In the genomic region with DNA sequence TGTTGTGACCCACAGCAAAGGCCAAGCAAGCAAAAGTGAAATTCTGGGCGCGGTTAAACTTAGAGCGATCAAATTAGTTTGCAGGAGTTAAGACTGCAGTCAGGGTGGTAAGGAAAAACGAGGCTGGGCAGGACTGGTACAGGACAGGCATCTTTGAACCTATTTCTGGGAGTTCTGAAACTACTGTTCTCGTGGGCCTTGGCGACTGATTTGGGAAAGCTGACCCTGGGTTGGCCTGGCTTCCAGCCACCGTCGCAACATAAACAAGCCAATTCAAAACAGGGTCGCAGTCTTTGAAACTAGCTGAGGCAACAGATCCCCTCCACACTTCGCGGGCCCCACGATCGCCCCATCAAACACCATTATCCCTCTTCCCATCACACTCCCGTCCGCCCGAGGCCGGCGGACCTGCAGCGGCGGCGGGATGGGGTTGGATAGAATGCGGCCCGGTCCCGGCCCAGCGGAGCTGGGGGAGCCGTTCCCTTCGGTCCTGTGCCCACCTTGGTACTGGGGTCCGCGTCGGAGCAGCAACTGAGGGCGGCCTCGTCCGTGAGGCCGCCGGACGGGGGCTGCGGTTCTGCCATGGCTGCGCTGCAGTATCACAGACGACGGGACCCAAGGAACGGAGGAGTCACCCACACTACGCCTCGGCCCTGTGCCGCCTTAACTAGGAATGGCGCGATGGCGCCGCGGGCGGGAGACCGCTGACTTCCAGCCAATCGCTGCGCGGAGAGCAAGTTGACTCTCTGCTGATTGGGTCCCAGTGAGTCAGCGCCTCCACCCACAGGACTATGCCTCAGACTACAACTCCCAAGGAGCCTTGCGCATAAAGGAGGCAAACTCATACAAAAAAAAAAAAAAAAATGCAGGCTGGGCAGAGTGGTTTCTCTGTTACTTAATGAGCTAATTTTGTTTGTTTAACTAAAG, we compare ENCODE assay signal across 8 cellular contexts. TPM values are rescaled to one million over a fixed set of nuclear protein-coding genes. Genes with fewer than 3 reads are reported as not detected.
DNase-seq lines count a peak whose midpoint lies in the region; ATAC-seq and TF ChIP-seq lines count a peak whose summit lies in the region.

A gene (minus strand): TSS at position 675 of the 927 bp plus-strand sequence. CDS start 91 bp downstream, at position 584.

- H3K9me3 Mint-ChIP-seq in activated T-helper 2 cell treated with anti-CD3 and anti-CD28 coated beads, Interferon-gamma antibody, Interleukin-2, Interleukin-4, amounts not matched to agents 10 μg/mL and 5 μg/mL and 100 μg/mL, durations not matched to agents 14 hours and 24 hours and 36 hours: peaks cover 13% of the 10 kb centered on the region
- peaks cover 6 to 43% (median 12%) of the 10 kb centered on the region in 11 donors for H3K9me3 Mint-ChIP-seq in naive thymus-derived CD4-positive, alpha-beta T cell
- H3K9me3 Mint-ChIP-seq in stimulated activated naive B cell treated with anti-CD40 and anti-IgM and Interleukin-4, amounts not matched to agents 10 μg/mL and 1 μg/mL and 100 μg/mL, for 72 hours: peaks cover 10 to 13% of the 10 kb centered on the region in 2 donors

- H3K4me3 Mint-ChIP-seq in activated T-helper 2 cell treated with anti-CD3 and anti-CD28 coated beads, Interferon-gamma antibody, Interleukin-2, Interleukin-4, amounts not matched to agents 10 μg/mL and 5 μg/mL and 100 μg/mL, durations not matched to agents 14 hours and 24 hours and 36 hours (ENCODE audit: low read depth): peak within 1 kb of the TSS; percentile 97
- H3K4me3 Mint-ChIP-seq in naive thymus-derived CD4-positive, alpha-beta T cell: peak within 1 kb of the TSS; percentile 77 to 99 (median 90)
- H3K4me3 Mint-ChIP-seq in stimulated activated naive B cell treated with anti-CD40 and anti-IgM and Interleukin-4, amounts not matched to agents 10 μg/mL and 1 μg/mL and 100 μg/mL, for 72 hours: peak within 1 kb of the TSS; percentile 90 to 96

- H3K36me3 ChIP-seq in RWPE2 (ENCODE audit: low read depth) (peaks cover 25% of the 10 kb centered on the region), fibroblast of lung (ENCODE audit: control insufficient read depth, insufficient read depth, low read length) (no peaks in the 10 kb centered on the region)
- H3K36me3 ChIP-seq in naive thymus-derived CD4-positive, alpha-beta T cell (ENCODE audit: control insufficient read depth in 2 of 3, insufficient read depth in 3 of 3, low read length in 3 of 3): no peaks in the 10 kb centered on the region

- H3K27me3 ChIP-seq in RWPE2 (ENCODE audit: insufficient read depth, poor library complexity, severe bottlenecking): no peaks in the 10 kb centered on the region
- H3K27me3 ChIP-seq in fibroblast of lung (ENCODE audit: control insufficient read depth, insufficient read depth, low read length): no peaks in the 10 kb centered on the region
- H3K27me3 ChIP-seq in naive thymus-derived CD4-positive, alpha-beta T cell (ENCODE audit: control insufficient read depth in 2 of 2, insufficient read depth in 2 of 2, low read length in 2 of 2): no peaks in the 10 kb centered on the region

- peak within 1 kb of the TSS; percentile 88 for H3K4me2 ChIP-seq in fibroblast of lung (ENCODE audit: extremely low read depth, insufficient read depth, low read length)

- CTCF ChIA-PET in naive thymus-derived CD4-positive, alpha-beta T cell (lab: Charles Lee): interaction anchor here (0.6 kb wide), 2 partner anchors 27 to 1379 kb away, joined by 3 to 4 read pairs; no protein-coding TSS in a partner anchor

- H3K27ac ChIP-seq in RWPE2 (ENCODE audit: poor library complexity, severe bottlenecking) (peak within 1 kb of the TSS; percentile 58), fibroblast of lung (ENCODE audit: insufficient read depth, low read length) (peak within 1 kb of the TSS; percentile 87)
- H3K27ac ChIP-seq in naive thymus-derived CD4-positive, alpha-beta T cell (ENCODE audit: low read depth, low read length): peak within 1 kb of the TSS; percentile 81

- peaks cover 3% of the 10 kb centered on the region for H3K27me3 Mint-ChIP-seq in activated T-helper 2 cell treated with anti-CD3 and anti-CD28 coated beads, Interferon-gamma antibody, Interleukin-2, Interleukin-4, amounts not matched to agents 10 μg/mL and 5 μg/mL and 100 μg/mL, durations not matched to agents 14 hours and 24 hours and 36 hours (ENCODE audit: low read depth)
- peaks cover 13 to 18% (median 16%) of the 10 kb centered on the region in 5 donors for H3K27me3 Mint-ChIP-seq in naive thymus-derived CD4-positive, alpha-beta T cell
- peaks cover 9 to 18% of the 10 kb centered on the region in 2 donors for H3K27me3 Mint-ChIP-seq in stimulated activated naive B cell treated with anti-CD40 and anti-IgM and Interleukin-4, amounts not matched to agents 10 μg/mL and 1 μg/mL and 100 μg/mL, for 72 hours

- H4K20me1 ChIP-seq in fibroblast of lung (ENCODE audit: control insufficient read depth, extremely low read depth, insufficient read depth, low read length): no peaks in the 10 kb centered on the region

- H2AFZ ChIP-seq in fibroblast of lung (ENCODE audit: low read length): peak within 1 kb of the TSS; percentile 73

- intact Hi-C loops in activated T-helper 2 cell treated with anti-CD3 and anti-CD28 coated beads, Interferon-gamma antibody, Interleukin-2, Interleukin-4, amounts not matched to agents 10 μg/mL and 5 μg/mL and 100 μg/mL, durations not matched to agents 14 hours and 24 hours and 36 hours (cut with micrococcal nuclease): loop anchor here (1.0 to 5.0 kb wide), 2 partner anchors 11 to 65 kb away; a partner anchor contains a TSS
- intact Hi-C loops in naive thymus-derived CD4-positive, alpha-beta T cell (cut with micrococcal nuclease): loop anchor here (1.0 to 10.0 kb wide), 8 partner anchors 12 to 1022 kb away; a partner anchor contains a TSS

- peaks cover 15% of the 10 kb centered on the region for H3K79me2 ChIP-seq in fibroblast of lung (ENCODE audit: control insufficient read depth, insufficient read depth, low read length)

- TF ChIP-seq CTCF in RWPE2 (IDR thresholded peaks at IDR 0.05; ENCODE audit: poor library complexity, severe bottlenecking) (no peak), fibroblast of lung (conservative IDR thresholded peaks at IDR 0.05 in 1 of 2, IDR thresholded peaks at IDR 0.05 in 1 of 2; ENCODE audit: low read depth in 1 of 2, low read length in 2 of 2) (no peak)

- H3K27ac Mint-ChIP-seq in activated T-helper 2 cell treated with anti-CD3 and anti-CD28 coated beads, Interferon-gamma antibody, Interleukin-2, Interleukin-4, amounts not matched to agents 10 μg/mL and 5 μg/mL and 100 μg/mL, durations not matched to agents 14 hours and 24 hours and 36 hours: peak within 1 kb of the TSS; percentile 97
- peak within 1 kb of the TSS; percentile 76 to 95 (median 91) for H3K27ac Mint-ChIP-seq in naive thymus-derived CD4-positive, alpha-beta T cell
- H3K27ac Mint-ChIP-seq in stimulated activated naive B cell treated with anti-CD40 and anti-IgM and Interleukin-4, amounts not matched to agents 10 μg/mL and 1 μg/mL and 100 μg/mL, for 72 hours: peak within 1 kb of the TSS; percentile 98

- peak; percentile 99 for DNase-seq in EH (ENCODE audit: low read depth)
- DNase-seq in H4 (ENCODE audit: low spot score): peak; percentile 99
- peak; percentile 97 for DNase-seq in LoVo (ENCODE audit: low spot score)
- DNase-seq in RWPE2 (ENCODE audit: low spot score): peak; percentile 98
- peak; percentile 95 for DNase-seq in activated T-helper 2 cell treated with anti-CD3 and anti-CD28 coated beads, Interferon-gamma antibody, Interleukin-2, Interleukin-4, amounts not matched to agents 10 μg/mL and 5 μg/mL and 100 μg/mL, durations not matched to agents 14 hours and 24 hours and 36 hours (ENCODE audit: low spot score)
- DNase-seq in fibroblast of lung (ENCODE audit: low read depth in 2 of 2): peak; percentile 99
- peak; percentile 84 to 96 (median 94) for DNase-seq in naive thymus-derived CD4-positive, alpha-beta T cell
- peak; percentile 95 for DNase-seq in stimulated activated naive B cell treated with anti-CD40 and anti-IgM and Interleukin-4, amounts not matched to agents 10 μg/mL and 1 μg/mL and 100 μg/mL, for 72 hours

- H3K9me3 ChIP-seq in RWPE2 (ENCODE audit: severe bottlenecking): no peaks in the 10 kb centered on the region
- no peaks in the 10 kb centered on the region for H3K9me3 ChIP-seq in fibroblast of lung (ENCODE audit: control insufficient read depth, insufficient read depth, low read depth, low read length)
- H3K9me3 ChIP-seq in naive thymus-derived CD4-positive, alpha-beta T cell (ENCODE audit: control insufficient read depth in 2 of 3, low read length in 3 of 3): peaks cover 0 to 8% (median 0%) of the 10 kb centered on the region in 3 experiments

- H3K4me3 ChIP-seq in RWPE2 (ENCODE audit: severe bottlenecking) (peak within 1 kb of the TSS; percentile 67), fibroblast of lung (replicated peaks in 1 of 4; ENCODE audit: control extremely low read depth in 1 of 4, insufficient read depth in 1 of 4, low read depth in 3 of 4, low read length in 4 of 4) (peak within 1 kb of the TSS; percentile 76 to 92 (median 82))
- peak within 1 kb of the TSS; percentile 81 for H3K4me3 ChIP-seq in naive thymus-derived CD4-positive, alpha-beta T cell (ENCODE audit: low read length)

- POLR2A ChIA-PET in naive thymus-derived CD4-positive, alpha-beta T cell (lab: Charles Lee): interaction anchor here (0.6 to 1.9 kb wide), 5 partner anchors 10 to 1321 kb away, joined by 3 to 9 read pairs (median 3); a partner anchor contains a TSS

- peak; percentile 99 for ATAC-seq in RWPE2 (ENCODE audit: low read depth)
- peak; percentile 100 for ATAC-seq in naive thymus-derived CD4-positive, alpha-beta T cell
- ATAC-seq in stimulated activated naive B cell treated with anti-CD40 and anti-IgM and Interleukin-4, amounts not matched to agents 10 μg/mL and 1 μg/mL and 100 μg/mL, for 72 hours (replicated peaks): peak; percentile 100

- H3K4me1 Mint-ChIP-seq in activated T-helper 2 cell treated with anti-CD3 and anti-CD28 coated beads, Interferon-gamma antibody, Interleukin-2, Interleukin-4, amounts not matched to agents 10 μg/mL and 5 μg/mL and 100 μg/mL, durations not matched to agents 14 hours and 24 hours and 36 hours (ENCODE audit: low read depth): peaks cover 44% of the 10 kb centered on the region
- H3K4me1 Mint-ChIP-seq in naive thymus-derived CD4-positive, alpha-beta T cell: peaks cover 8 to 50% (median 28%) of the 10 kb centered on the region in 7 donors
- H3K4me1 Mint-ChIP-seq in stimulated activated naive B cell treated with anti-CD40 and anti-IgM and Interleukin-4, amounts not matched to agents 10 μg/mL and 1 μg/mL and 100 μg/mL, for 72 hours: peaks cover 22 to 31% of the 10 kb centered on the region in 2 donors

- H3K4me1 ChIP-seq in RWPE2 (ENCODE audit: insufficient read depth, poor library complexity, severe bottlenecking): no peaks in the 10 kb centered on the region
- H3K4me1 ChIP-seq in fibroblast of lung (ENCODE audit: control insufficient read depth, extremely low read depth, insufficient read depth, low read length): no peaks in the 10 kb centered on the region
- H3K4me1 ChIP-seq in naive thymus-derived CD4-positive, alpha-beta T cell (ENCODE audit: control insufficient read depth in 2 of 2, insufficient read depth in 2 of 2, low read length in 2 of 2): peaks cover 0 to 4% of the 10 kb centered on the region in 2 donors

- peaks cover 47% of the 10 kb centered on the region for H3K36me3 Mint-ChIP-seq in activated T-helper 2 cell treated with anti-CD3 and anti-CD28 coated beads, Interferon-gamma antibody, Interleukin-2, Interleukin-4, amounts not matched to agents 10 μg/mL and 5 μg/mL and 100 μg/mL, durations not matched to agents 14 hours and 24 hours and 36 hours (ENCODE audit: low read depth)
- H3K36me3 Mint-ChIP-seq in naive thymus-derived CD4-positive, alpha-beta T cell: peaks cover 9 to 40% (median 29%) of the 10 kb centered on the region in 5 donors
- H3K36me3 Mint-ChIP-seq in stimulated activated naive B cell treated with anti-CD40 and anti-IgM and Interleukin-4, amounts not matched to agents 10 μg/mL and 1 μg/mL and 100 μg/mL, for 72 hours: peaks cover 23 to 35% of the 10 kb centered on the region in 2 donors

- H3K9ac ChIP-seq in fibroblast of lung (ENCODE audit: insufficient read depth, low read length): peak within 1 kb of the TSS; percentile 91

RNA-seq across cellular contexts. Expression of the gene that starts here (rescaled TPM):
- 344 and 365 TPM in 2 replicates for total RNA-seq in H4 (2014; rRNA removed; shearing (Covaris generic))
- total RNA-seq in activated T-helper 2 cell treated with anti-CD3 and anti-CD28 coated beads, Interferon-gamma antibody, Interleukin-2, Interleukin-4, amounts not matched to agents 10 μg/mL and 5 μg/mL and 100 μg/mL, durations not matched to agents 14 hours and 24 hours and 36 hours: 129 and 134 TPM in 2 replicates
- total RNA-seq in fibroblast of lung: 108 and 126 TPM in 2 replicates
- 140 and 143 TPM in 2 replicates for polyA plus RNA-seq in fibroblast of lung
- polyA plus RNA-seq in fibroblast of lung (2012): 105 and 115 TPM in 2 replicates
- 4.8 and 5.3 TPM in 2 replicates for polyA minus RNA-seq in fibroblast of lung (ENCODE audit: low replicate concordance)
- 100 to 1,000 TPM in 1 of 5 experiments, 10 to 100 TPM in 4; 16.0 to 103 (median 22.3) TPM for total RNA-seq in naive thymus-derived CD4-positive, alpha-beta T cell
- 10 to 100 TPM; 68.2 to 97.3 TPM for polyA plus RNA-seq in naive thymus-derived CD4-positive, alpha-beta T cell

Comparison
In these comparisons a context has a peak if more than half of its experiments do, and no peak if none do; other contexts are left out.
1. Peak in every context shown above with its lines: DNase-seq, ATAC-seq, H3K4me3 ChIP-seq and H3K27ac ChIP-seq.